ENCODE assay signal across 11 cellular contexts in the genomic region with DNA sequence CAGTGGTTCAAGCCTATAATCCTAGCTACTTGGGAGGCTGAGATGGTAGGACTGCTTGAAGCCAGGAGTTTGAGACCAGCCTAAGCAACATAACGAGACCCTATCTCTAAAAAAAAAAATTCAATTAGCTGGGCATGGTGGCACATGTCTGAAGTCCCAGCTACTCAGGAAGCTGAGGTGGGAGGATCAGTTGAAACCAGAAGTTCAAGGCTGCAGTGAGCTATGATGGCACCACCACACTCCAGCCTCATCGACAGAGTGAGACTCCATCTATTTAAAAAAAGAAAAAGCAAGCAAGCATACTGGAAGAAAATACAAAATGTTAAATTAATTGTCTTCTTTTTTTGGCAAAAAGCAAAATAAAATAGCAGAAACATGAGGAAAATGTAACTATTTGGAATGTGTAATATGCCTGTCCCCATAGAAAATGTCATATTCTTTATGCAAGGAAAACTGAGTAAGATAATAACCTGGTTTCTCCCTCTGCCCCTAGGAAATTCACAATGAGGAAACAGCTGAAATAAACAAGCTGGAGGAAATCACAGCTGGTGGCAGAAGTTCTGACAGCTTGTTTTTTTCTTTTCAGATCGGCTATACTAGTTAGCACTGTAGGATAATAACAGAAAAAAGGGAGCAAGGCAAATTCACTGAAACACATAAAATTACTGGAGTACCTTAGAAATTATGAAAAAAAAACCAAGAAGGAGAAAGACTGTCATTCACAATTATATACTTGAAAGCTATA. TPM values are rescaled to one million over a fixed set of nuclear protein-coding genes. Genes with fewer than 3 reads are reported as not detected.
DNase-seq lines count a peak whose midpoint lies in the region; ATAC-seq and TF ChIP-seq lines count a peak whose summit lies in the region.
"Had no signal": no experiment of that assay in that cellular context is flagged by ENCODE, and none has a peak within 500 bp of the region (broad histone marks: within the 10 kb centered on the region; RNA-seq: fewer than 3 reads in every experiment).

No MANE protein-coding gene starts in this region.

- H3K4me3 ChIP-seq in BLaER1: no peak overlapping the region
- H3K4me3 ChIP-seq in IMR-90 (ENCODE audit: insufficient read depth, low read depth, low read length): no peak overlapping the region
- H3K4me3 ChIP-seq in colonic mucosa: no peak overlapping the region

- no peak for TF ChIP-seq RAD21 in IMR-90 (IDR thresholded peaks at IDR 0.05; ENCODE audit: low read length)

- H3K4me1 ChIP-seq in BLaER1: peaks cover 35% of the 10 kb centered on the region
- peaks cover 3% of the 10 kb centered on the region; the same call in 1 of the 2 replicates for H3K4me1 ChIP-seq in IMR-90 (ENCODE audit: control insufficient read depth, insufficient read depth, low read length)
- H3K4me1 ChIP-seq in colonic mucosa: no peaks in the 10 kb centered on the region

- BruUV-seq in IMR-90 (replicated peaks; lab: Mats Ljungman, UMichigan): no TSS peak

- H3K4me2 ChIP-seq in BLaER1 (peak overlapping the region; percentile 45), IMR-90 (ENCODE audit: low read depth, low read length) (no peak overlapping the region)

- no peak overlapping the region for H2BK120ac ChIP-seq in IMR-90 (ENCODE audit: low read depth, low read length)

- peaks cover 27% of the 10 kb centered on the region for H3K36me3 ChIP-seq in BLaER1
- peaks cover 1% of the 10 kb centered on the region; the same call in 1 of the 2 replicates for H3K36me3 ChIP-seq in IMR-90 (ENCODE audit: control insufficient read depth, insufficient read depth, low read length)
- H3K36me3 ChIP-seq in colonic mucosa: no peaks in the 10 kb centered on the region

- no peak overlapping the region for H3K27ac ChIP-seq in BLaER1
- H3K27ac ChIP-seq in IMR-90 (ENCODE audit: insufficient read depth, low read length): no peak overlapping the region; the same call in 1 of the 2 replicates
- H3K27ac ChIP-seq in colonic mucosa: peak overlapping the region; percentile 19

- no peak overlapping the region for H2AK5ac ChIP-seq in IMR-90 (ENCODE audit: low read depth, low read length)

- no peak overlapping the region; the same call in 1 of the 2 replicates for H2BK20ac ChIP-seq in IMR-90 (ENCODE audit: low read depth, low read length)

- H3K9me3 ChIP-seq in BLaER1: peaks cover 15% of the 10 kb centered on the region
- H3K9me3 ChIP-seq in IMR-90 (ENCODE audit: control insufficient read depth, insufficient read depth, low read length): no peaks in the 10 kb centered on the region
- no peaks in the 10 kb centered on the region for H3K9me3 ChIP-seq in colonic mucosa

- H3K23ac ChIP-seq in IMR-90 (ENCODE audit: low read depth, low read length): 0 out of 2 replicates have a peak overlapping the region, but pooled peaks have one; percentile 28

- no peak overlapping the region for H4K8ac ChIP-seq in IMR-90 (ENCODE audit: low read depth in 2 of 2, low read length in 2 of 2)

- no peak overlapping the region for H3K18ac ChIP-seq in IMR-90 (ENCODE audit: low read depth, low read length)

- no peak overlapping the region for H2BK5ac ChIP-seq in IMR-90 (ENCODE audit: low read depth, low read length, poor library complexity, severe bottlenecking)

- peaks cover 0 to under 1% (median 0%) of the 10 kb centered on the region in 9 donors for H3K9me3 Mint-ChIP-seq in naive thymus-derived CD8-positive, alpha-beta T cell

- no peak for TF ChIP-seq POLR2A in IMR-90 (IDR thresholded peaks at IDR 0.05; ENCODE audit: low read depth, low read length)

- H3K4ac ChIP-seq in IMR-90 (ENCODE audit: low read depth, low read length): no peak overlapping the region

- in situ Hi-C loops in IMR-90 (cut with MboI; ENCODE audit: low sequenced_read_pairs): no loop called here

- H3K79me1 ChIP-seq in IMR-90 (ENCODE audit: low read depth in 1 of 2, low read length in 2 of 2): peaks cover 16 to 44% of the 10 kb centered on the region in 2 experiments

- H3K27ac Mint-ChIP-seq in naive thymus-derived CD8-positive, alpha-beta T cell: peak overlapping the region; percentile 27 to 86 (median 60)

- no peaks in the 10 kb centered on the region for H3K27me3 ChIP-seq in BLaER1
- no peaks in the 10 kb centered on the region for H3K27me3 ChIP-seq in IMR-90 (ENCODE audit: control insufficient read depth, insufficient read depth, low read length)
- H3K27me3 ChIP-seq in colonic mucosa: no peaks in the 10 kb centered on the region

- POLR2A ChIA-PET in IMR-90 (lab: Charles Lee; ENCODE audit: unreplicated experiment): no interaction called here
- POLR2A ChIA-PET in naive thymus-derived CD8-positive, alpha-beta T cell (lab: Charles Lee): interaction anchor here (1.5 kb wide), 1 partner anchor 154 kb away, joined by 4 read pairs; a partner anchor contains a TSS

- no CpG with 5 or more reads among the region's 3 CpGs for WGBS in IMR-90 (ENCODE audit: extremely low coverage in 2 of 2, insufficient read length in 1 of 2), 2 experiments

- DNase-seq in IMR-90 (no peak), colonic mucosa (no peak)
- no peak for DNase-seq in naive thymus-derived CD8-positive, alpha-beta T cell
- DNase-seq in activated CD8-positive, alpha-beta memory T cell treated with anti-CD3 and anti-CD28 coated beads, Interleukin-2, amount 50 U/mL, for 4 hours: no peak
- DNase-seq: activated CD4-positive, alpha-beta T cell treated with anti-CD3 and anti-CD28 coated beads for 48 hours; COR-L47; NK-92 treated with Interleukin-12 subunit alpha and Interleukin-12 subunit beta, amount 100 ng/mL, for 24 hours had no signal

- H3K9me1 ChIP-seq in IMR-90 (ENCODE audit: insufficient read depth, low read length): peaks cover 3% of the 10 kb centered on the region; the same call in 1 of the 2 replicates

- no peaks in the 10 kb centered on the region for H3K27me3 Mint-ChIP-seq in naive thymus-derived CD8-positive, alpha-beta T cell

- TF ChIP-seq CTCF in IMR-90 (conservative IDR thresholded peaks at IDR 0.05; ENCODE audit: low read depth, low read length) (no peak), colonic mucosa (IDR thresholded peaks at IDR 0.05) (no peak)

- dilution Hi-C loops in IMR-90 (cut with HindIII; ENCODE audit: low sequenced_read_pairs, unreplicated experiment): no loop called here

- no peak overlapping the region for H3K9ac ChIP-seq in BLaER1
- no peak overlapping the region for H3K9ac ChIP-seq in IMR-90 (ENCODE audit: low read depth, low read length)
- H3K9ac ChIP-seq in colonic mucosa (ENCODE audit: low read depth in 2 of 2, low read length in 2 of 2): no peak overlapping the region

- CTCF ChIA-PET in IMR-90 (lab: Yijun Ruan, JAX): interaction anchor here (0.6 to 0.7 kb wide), 3 partner anchors 96 to 1552 kb away, joined by 3 to 5 read pairs (median 4); no protein-coding TSS in a partner anchor

- H4K91ac ChIP-seq in IMR-90 (ENCODE audit: insufficient read depth, low read depth, low read length): no peak overlapping the region

- no peak overlapping the region for H2AFZ ChIP-seq in IMR-90 (replicated peaks; ENCODE audit: low read length, poor library complexity)

- H3K4me1 Mint-ChIP-seq in naive thymus-derived CD8-positive, alpha-beta T cell: peaks cover 45 to 86% (median 81%) of the 10 kb centered on the region in 4 donors

- no peak overlapping the region for H4K5ac ChIP-seq in IMR-90 (ENCODE audit: low read depth, low read length)

- H3K14ac ChIP-seq in IMR-90 (replicated peaks; ENCODE audit: low read depth, low read length): no peak overlapping the region

- no peak overlapping the region for H2AK9ac ChIP-seq in IMR-90 (replicated peaks; ENCODE audit: low read depth, low read length, poor library complexity)

- peak overlapping the region; percentile 12 to 68 (median 38) for H3K4me3 Mint-ChIP-seq in naive thymus-derived CD8-positive, alpha-beta T cell

- no peak overlapping the region for H3K56ac ChIP-seq in IMR-90 (ENCODE audit: extremely low read depth, insufficient read depth, low read length)

- ATAC-seq in IMR-90 (ENCODE audit: low read depth) (peak; percentile 31; the same call in 1 of the 2 replicates), HG03045 (IDR thresholded peaks at IDR 0.05; ENCODE audit: unreplicated experiment) (no peak), GM19467 (IDR thresholded peaks at IDR 0.05; ENCODE audit: unreplicated experiment) (no peak), GM21723 (IDR thresholded peaks at IDR 0.05; ENCODE audit: unreplicated experiment) (no peak)
- ATAC-seq in naive thymus-derived CD8-positive, alpha-beta T cell: peak; percentile 59 to 63

- intact Hi-C loops in IMR-90 (cut with micrococcal nuclease): loop anchor here (5.0 kb wide), 2 partner anchors 46 to 156 kb away; a partner anchor contains a TSS
- intact Hi-C loops in colonic mucosa (cut with DNase I): no loop called here

- H3K36me3 Mint-ChIP-seq in naive thymus-derived CD8-positive, alpha-beta T cell: peaks cover 4 to 43% (median 23%) of the 10 kb centered on the region in 3 donors

- no peak overlapping the region for H2BK15ac ChIP-seq in IMR-90 (ENCODE audit: low read depth, low read length)

- H4K20me1 ChIP-seq in BLaER1: peaks cover 44% of the 10 kb centered on the region
- peaks cover 15% of the 10 kb centered on the region; the same call in 1 of the 2 replicates for H4K20me1 ChIP-seq in IMR-90 (ENCODE audit: insufficient read depth, low read length)

TF ChIP-seq in IMR-90, 13 proteins besides CTCF, POLR2A, EP300 and RAD21:
- TF ChIP-seq BHLHE40 (IDR thresholded peaks at IDR 0.05; ENCODE audit: low read depth, low read length) (no peak), MAFK (IDR thresholded peaks at IDR 0.05; ENCODE audit: low read depth, low read length) (no peak)

RNA-seq across cellular contexts. Expression of a gene that starts 48.5 kb away (rescaled TPM):
- total RNA-seq in IMR-90 (2012; rRNA removed): 18.3 and 22.2 TPM in 2 replicates
- polyA plus RNA-seq in IMR-90 (2012; rRNA removed): 26.8 and 27.2 TPM in 2 replicates
- 7.9 and 15.9 TPM in 2 replicates for polyA plus RNA-seq in IMR-90 (2012; cell fraction: cytosol; rRNA removed)
- polyA plus RNA-seq in IMR-90 (2012; cell fraction: nucleus; rRNA removed; ENCODE audit: low replicate concordance): 11.7 and 13.3 TPM in 2 replicates
- total RNA-seq in colonic mucosa: 10 to 100 TPM; 20.2 to 24.2 TPM
- 10 to 100 TPM; 65.2 to 72.8 TPM for total RNA-seq in naive thymus-derived CD8-positive, alpha-beta T cell
- polyA plus RNA-seq in naive thymus-derived CD8-positive, alpha-beta T cell: 10 to 100 TPM; 58.7 to 78.2 (median 75.9) TPM

Comparison
In these comparisons a context has a peak if more than half of its experiments do, and no peak if none do; other contexts are left out.
1. ATAC-seq: peak in IMR-90 (single experiment) and naive thymus-derived CD8-positive, alpha-beta T cell (2 of 2); none in HG03045 (single experiment), GM19467 (single experiment) and GM21723 (single experiment).